13 cellular contexts compared by ENCODE assay signal in genomic region chrX:106791495-106791894, GRCh38. TPM values are rescaled to one million over a fixed set of nuclear protein-coding genes. Genes with fewer than 3 reads are reported as not detected.
DNase-seq lines count a peak whose midpoint lies in the region; ATAC-seq, FAIRE-seq and TF ChIP-seq lines count a peak whose summit lies in the region.
"Had no signal": no experiment of that assay in that cellular context is flagged by ENCODE, and none has a peak within 500 bp of the region (broad histone marks: within the 10 kb centered on the region; RNA-seq: fewer than 3 reads in every experiment).

No MANE protein-coding gene starts in this region.

- H3K36me3 ChIP-seq in astrocyte (ENCODE audit: insufficient read depth, low read length) (no peaks in the 10 kb centered on the region), kidney epithelial cell (ENCODE audit: control insufficient read depth, insufficient read depth, low read length) (no peaks in the 10 kb centered on the region), spleen (no peaks in the 10 kb centered on the region)
- no peaks in the 10 kb centered on the region for H3K36me3 ChIP-seq in effector memory CD4-positive, alpha-beta T cell (ENCODE audit: control insufficient read depth, insufficient read depth, low read length)

- TF ChIP-seq POLR2A in spleen (IDR thresholded peaks at IDR 0.05): no peak

- no peak overlapping the region for H3K9ac ChIP-seq in astrocyte (ENCODE audit: low read length)

- no peaks in the 10 kb centered on the region for H3K27me3 Mint-ChIP-seq in astrocyte (ENCODE audit: low read depth, unreplicated experiment)

- H3K9me3 ChIP-seq in astrocyte (ENCODE audit: insufficient read depth, low read depth, low read length): no peaks in the 10 kb centered on the region
- H3K9me3 ChIP-seq in effector memory CD4-positive, alpha-beta T cell (ENCODE audit: control insufficient read depth, low read length): no peaks in the 10 kb centered on the region
- no peaks in the 10 kb centered on the region for H3K9me3 ChIP-seq in spleen

- H3K27ac ChIP-seq in C4-2B: no peak overlapping the region
- no peak overlapping the region for H3K27ac ChIP-seq in astrocyte (ENCODE audit: low read depth, low read length)
- H3K27ac ChIP-seq in effector memory CD4-positive, alpha-beta T cell (ENCODE audit: insufficient read depth, low read length, poor library complexity, severe bottlenecking): no peak overlapping the region
- H3K27ac ChIP-seq in spleen: no peak overlapping the region

- H3K4me3 ChIP-seq in astrocyte (ENCODE audit: insufficient read depth, low read depth, low read length) (no peak overlapping the region), kidney epithelial cell (ENCODE audit: low read depth, low read length) (no peak overlapping the region), spleen (no peak overlapping the region)
- H3K4me3 ChIP-seq in effector memory CD4-positive, alpha-beta T cell (ENCODE audit: insufficient read depth, low read depth, low read length, poor library complexity, severe bottlenecking): no peak overlapping the region

- H3K4me3 Mint-ChIP-seq in astrocyte (ENCODE audit: unreplicated experiment): no peak overlapping the region

- intact Hi-C loops in spleen (cut with DNase I; ENCODE audit: low total_unique reads): loop anchor here (10.0 kb wide), 1 partner anchor 307 kb away; no protein-coding TSS in a partner anchor

- H3K4me2 ChIP-seq in astrocyte (ENCODE audit: low read length): no peak overlapping the region

- no peaks in the 10 kb centered on the region for H4K20me1 ChIP-seq in astrocyte (ENCODE audit: insufficient read depth, low read length)

- no peak overlapping the region for H2AFZ ChIP-seq in astrocyte (ENCODE audit: low read depth, low read length)

- H3K27me3 ChIP-seq in astrocyte (ENCODE audit: insufficient read depth, low read length): no peaks in the 10 kb centered on the region
- H3K27me3 ChIP-seq in kidney epithelial cell (ENCODE audit: control insufficient read depth, insufficient read depth, low read length): no peaks in the 10 kb centered on the region
- no peaks in the 10 kb centered on the region for H3K27me3 ChIP-seq in effector memory CD4-positive, alpha-beta T cell (replicated peaks; ENCODE audit: control insufficient read depth, insufficient read depth, low read length, poor library complexity, severe bottlenecking)
- H3K27me3 ChIP-seq in spleen (replicated peaks in 1 of 7): no peaks in the 10 kb centered on the region

- FAIRE-seq in astrocyte (lab: Jason Lieb, UNC): peak; percentile 62
- FAIRE-seq: small intestine had no signal

- no peak for ATAC-seq in GM19452 (IDR thresholded peaks at IDR 0.05; ENCODE audit: unreplicated experiment)
- ATAC-seq: left lobe of liver; stimulated activated naive CD8-positive, alpha-beta T cell treated with anti-CD3 and anti-CD28 coated beads, Interleukin-15, Interleukin-2, amounts not matched to agents 100 U/mL and 50 U/mL, for 24 hours had no signal

- no peak overlapping the region for H3K27ac Mint-ChIP-seq in astrocyte (ENCODE audit: unreplicated experiment)

- no peaks in the 10 kb centered on the region for H3K4me1 Mint-ChIP-seq in astrocyte (ENCODE audit: low read depth, unreplicated experiment)

- H3K9me3 Mint-ChIP-seq in astrocyte (ENCODE audit: unreplicated experiment): no peaks in the 10 kb centered on the region

- WGBS in spleen, 5 donors: 0 to 4% (median 2%) methylated on average over 1 of the region's 1 CpG

- peak; percentile 46 for TF ChIP-seq CTCF in C4-2B (conservative IDR thresholded peaks at IDR 0.05)
- TF ChIP-seq CTCF in astrocyte (IDR thresholded peaks at IDR 0.05; ENCODE audit: insufficient read depth, low read depth, low read length): no peak
- peak; percentile 22 for TF ChIP-seq CTCF in kidney epithelial cell (IDR thresholded peaks at IDR 0.05; ENCODE audit: insufficient read depth, low read length, poor library complexity, severe bottlenecking)
- peak in 3 of 11 experiments; percentile 13 to 22 (median 15) for TF ChIP-seq CTCF in spleen (IDR thresholded peaks at IDR 0.05 in 8 of 11, conservative IDR thresholded peaks at IDR 0.05 in 3 of 11)

- H3K79me2 ChIP-seq in astrocyte (ENCODE audit: insufficient read depth, low read length): no peaks in the 10 kb centered on the region

- H3K4me1 ChIP-seq in astrocyte (ENCODE audit: insufficient read depth, low read length): no peaks in the 10 kb centered on the region
- no peaks in the 10 kb centered on the region for H3K4me1 ChIP-seq in effector memory CD4-positive, alpha-beta T cell (ENCODE audit: control insufficient read depth, insufficient read depth, low read length, poor library complexity, severe bottlenecking)
- no peaks in the 10 kb centered on the region for H3K4me1 ChIP-seq in spleen

- DNase-seq in HT-29 (ENCODE audit: low spot score) (peak; percentile 44), astrocyte (ENCODE audit: low read depth) (no peak), kidney epithelial cell (ENCODE audit: low read depth) (no peak), NCI-H2029 treated with DMSO at 0.1 percent for 48 hours (lab: John Stamatoyannopoulos, UW) (no peak), spleen (no peak)
- DNase-seq in effector memory CD4-positive, alpha-beta T cell: no peak
- DNase-seq: GF-D8; NCI-H187; stimulated activated naive CD8-positive, alpha-beta T cell treated with anti-CD3 and anti-CD28 coated beads, Interleukin-15, Interleukin-2, amounts not matched to agents 100 U/mL and 50 U/mL, for 24 hours had no signal

- H3K36me3 Mint-ChIP-seq in astrocyte (ENCODE audit: low read depth, unreplicated experiment): no peaks in the 10 kb centered on the region

RNA-seq across cellular contexts. Expression of gene TBC1D8B, which starts 11.0 kb away (rescaled TPM):
- 1.5 and 2.5 TPM in 2 replicates for total RNA-seq in HT-29 (2014; rRNA removed; shearing (Covaris generic))
- total RNA-seq in astrocyte (12.1 and 13.7 TPM in 2 replicates), kidney epithelial cell (1.3 and 1.8 TPM in 2 replicates), spleen (1 to 10 TPM; 2.6 to 6.7 (median 6.0) TPM)
- 1 to 10 TPM in 1 of 3 donors, under 1 TPM in 2; 0.67 to 1.5 (median 0.67) TPM for polyA plus RNA-seq in spleen
